18 cellular contexts compared by ENCODE assay signal in the genomic region with DNA sequence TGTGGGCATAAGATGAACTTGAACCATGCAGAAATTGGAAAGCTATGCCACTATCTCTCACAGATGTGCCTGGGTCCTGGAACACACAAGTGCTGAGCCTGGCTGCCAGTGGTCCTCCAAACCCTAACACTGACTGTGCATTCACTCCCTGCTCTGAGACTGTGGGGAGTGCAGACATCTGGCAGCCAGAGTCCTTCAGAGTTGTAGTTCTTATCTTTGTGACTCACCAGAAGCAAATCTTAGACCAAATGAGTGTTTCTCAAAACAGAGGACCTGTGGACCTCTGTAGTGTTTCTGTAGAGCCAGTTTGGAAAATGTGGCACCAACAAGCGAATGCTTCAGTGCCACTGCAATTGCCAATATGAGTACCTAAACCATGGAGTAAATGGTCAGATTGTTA.
DNase-seq lines count a peak whose midpoint lies in the region; ATAC-seq, FAIRE-seq and TF ChIP-seq lines count a peak whose summit lies in the region.
"Had no signal": no experiment of that assay in that cellular context is flagged by ENCODE, and none has a peak within 500 bp of the region (broad histone marks: within the 10 kb centered on the region; RNA-seq: fewer than 3 reads in every experiment).

No MANE protein-coding gene starts in this region.

- in situ Hi-C loops in HAP-1 (cut with MboI; ENCODE audit: low sequenced_read_pairs), result no loop called here

- no peak for FAIRE-seq in HTR-8/SVneo (lab: Jason Lieb, UNC)
- FAIRE-seq in bronchial epithelial cell (lab: Jason Lieb, UNC), result no peak

- TF ChIP-seq CTCF in AG10803 (conservative IDR thresholded peaks at IDR 0.05; ENCODE audit: low read length) (no peak), bronchial epithelial cell (IDR thresholded peaks at IDR 0.05; ENCODE audit: insufficient read depth, low read length, severe bottlenecking) (no peak)

- peak overlapping the region; percentile 73 for H3K27ac ChIP-seq in mesodermal cell (ENCODE audit: low read depth, low read length, severe bottlenecking)
- H3K27ac ChIP-seq: parathyroid adenoma, thoracic aorta had no signal

- H3K9me3 ChIP-seq in mesodermal cell (ENCODE audit: control insufficient read depth, low read length) (no peaks in the 10 kb centered on the region), HAP-1 (no peaks in the 10 kb centered on the region)
- H3K9me3 ChIP-seq: thoracic aorta had no signal

- H3K36me3 ChIP-seq in bronchial epithelial cell (ENCODE audit: control insufficient read depth, insufficient read depth, low read length) (no peaks in the 10 kb centered on the region), mesodermal cell (ENCODE audit: control insufficient read depth, insufficient read depth, low read length) (no peaks in the 10 kb centered on the region), HAP-1 (replicated peaks) (no peaks in the 10 kb centered on the region)
- H3K36me3 ChIP-seq: thoracic aorta had no signal

- ATAC-seq in stimulated activated naive CD8-positive, alpha-beta T cell treated with anti-CD3 and anti-CD28 coated beads, Interleukin-15, Interleukin-2, amounts not matched to agents 100 U/mL and 50 U/mL, for 24 hours, result no peak
- ATAC-seq: activated CD4-positive, alpha-beta T cell treated with anti-CD3 and anti-CD28 coated beads for 36 hours; Panc1; T-helper 17 cell had no signal

- H3K4me3 ChIP-seq in AG10803 (ENCODE audit: low read length), result no peak overlapping the region
- no peak overlapping the region for H3K4me3 ChIP-seq in bronchial epithelial cell (ENCODE audit: low read depth, low read length)
- no peak overlapping the region for H3K4me3 ChIP-seq in mesodermal cell (ENCODE audit: extremely low read depth, insufficient read depth, low read length, poor library complexity, severe bottlenecking)
- no peak overlapping the region for H3K4me3 ChIP-seq in HAP-1
- H3K4me3 ChIP-seq: thoracic aorta had no signal

- 88% methylated on average over 1 of the region's 1 CpG; no CpG with 5 or more reads in 1 of the 2 experiments for WGBS in mesodermal cell (ENCODE audit: insufficient coverage in 2 of 2), 2 experiments

- peak; percentile 78 for DNase-seq in AG10803 (ENCODE audit: low read depth)
- DNase-seq in HTR-8/SVneo (ENCODE audit: insufficient read length, low spot score), result peak; percentile 5
- peak; percentile 14 for DNase-seq in bronchial epithelial cell (ENCODE audit: low read depth)
- DNase-seq in NAMALWA (ENCODE audit: low spot score), result no peak
- DNase-seq in stimulated activated CD4-positive, alpha-beta T cell treated with anti-CD3 and anti-CD28 coated beads, Interleukin-4, amount 100 ng/mL, for 1 hour, result no peak
- no peak for DNase-seq in stimulated activated naive CD8-positive, alpha-beta T cell treated with anti-CD3 and anti-CD28 coated beads, Interleukin-15, Interleukin-2, amounts not matched to agents 100 U/mL and 50 U/mL, for 24 hours
- DNase-seq in HAP-1 (ENCODE audit: low spot score in 2 of 2), result no peak
- DNase-seq: activated CD4-positive, alpha-beta T cell treated with anti-CD3 and anti-CD28 coated beads for 36 hours; activated naive CD8-positive, alpha-beta T cell treated with anti-CD3 and anti-CD28 coated beads for 36 hours; C1 segment of cervical spinal cord; Kasumi-1; NCI-H1930; NCI-H526; T-helper 17 cell had no signal

- H3K27me3 ChIP-seq in bronchial epithelial cell (ENCODE audit: control insufficient read depth, insufficient read depth, low read length) (no peaks in the 10 kb centered on the region), HAP-1 (ENCODE audit: low read depth) (no peaks in the 10 kb centered on the region)

- H3K4me1 ChIP-seq in mesodermal cell (ENCODE audit: control insufficient read depth, insufficient read depth, low read length, poor library complexity, severe bottlenecking) (peaks cover 39% of the 10 kb centered on the region), HAP-1 (no peaks in the 10 kb centered on the region)
- H3K4me1 ChIP-seq: parathyroid adenoma had no signal

Comparison
In these comparisons a context has a peak if more than half of its experiments do, and no peak if none do; other contexts are left out.
1. DNase-seq: peak in AG10803 (single experiment), HTR-8/SVneo (single experiment) and bronchial epithelial cell (single experiment); none in NAMALWA (single experiment), stimulated activated CD4-positive, alpha-beta T cell treated with anti-CD3 and anti-CD28 coated beads, Interleukin-4, amount 100 ng/mL, for 1 hour (single experiment), stimulated activated naive CD8-positive, alpha-beta T cell treated with anti-CD3 and anti-CD28 coated beads, Interleukin-15, Interleukin-2, amounts not matched to agents 100 U/mL and 50 U/mL, for 24 hours (single experiment) and HAP-1 (0 of 2).